ENCODE assay signal across 29 cellular contexts in the genomic region with DNA sequence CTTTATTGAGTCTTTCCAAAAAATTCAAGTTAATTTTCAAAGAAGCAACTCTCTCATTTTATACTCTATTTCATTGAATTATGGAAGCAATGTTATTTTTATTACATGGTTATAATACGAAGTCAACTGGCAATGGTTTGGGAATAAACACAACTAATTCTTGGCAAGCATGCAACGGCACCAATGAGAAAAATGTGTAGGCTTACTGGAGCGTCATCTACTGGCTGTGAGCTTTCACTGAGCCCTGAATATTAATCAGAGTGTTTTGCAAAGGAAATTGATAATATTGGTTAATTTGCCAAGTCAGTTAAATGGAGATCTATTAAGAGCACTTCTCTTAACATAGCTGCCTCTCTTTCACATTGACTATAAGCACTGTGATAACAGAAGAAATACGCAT.
"Had no signal": no experiment of that assay in that cellular context is flagged by ENCODE, and none has a peak within 500 bp of the region (broad histone marks: within the 10 kb centered on the region; RNA-seq: fewer than 3 reads in every experiment).

No MANE protein-coding gene starts in this region.

- H2AFZ ChIP-seq: hepatocyte, parathyroid adenoma had no signal

- H3K9me3 ChIP-seq: gastroesophageal sphincter, right atrium auricular region, stomach, thyroid gland, upper lobe of left lung, vagina had no signal

- FAIRE-seq: astrocyte had no signal

- H3K4me1 ChIP-seq: gastroesophageal sphincter, parathyroid adenoma, right atrium auricular region, stomach, thyroid gland, upper lobe of left lung, vagina had no signal

- H3K27me3 ChIP-seq: brain microvascular endothelial cell, gastroesophageal sphincter, hepatocyte, right atrium auricular region, stomach, thyroid gland, upper lobe of left lung, vagina had no signal

- H3K27ac ChIP-seq: brain microvascular endothelial cell, gastroesophageal sphincter, hepatocyte, parathyroid adenoma, right atrium auricular region, stomach, thyroid gland, upper lobe of left lung, vagina, WERI-Rb-1 had no signal

- H3K36me3 ChIP-seq: brain microvascular endothelial cell, right atrium auricular region, stomach, thyroid gland, upper lobe of left lung, vagina, WERI-Rb-1 had no signal

- H3K9ac ChIP-seq: parathyroid adenoma had no signal

- H3K4me2 ChIP-seq: hepatocyte had no signal

- H3K79me2 ChIP-seq: hepatocyte, parathyroid adenoma had no signal

- DNase-seq: activated CD4-positive, alpha-beta memory T cell treated with anti-CD3 and anti-CD28 coated beads for 36 hours; activated CD4-positive, alpha-beta T cell treated with anti-CD3 and anti-CD28 coated beads for 48 hours; activated CD8-positive, alpha-beta memory T cell treated with anti-CD3 and anti-CD28 coated beads, Interleukin-2, amount 50 U/mL, for 4 hours; activated gamma-delta T cell; activated naive CD4-positive, alpha-beta T cell treated with anti-CD3 and anti-CD28 coated beads, Interleukin-2, amount 10 ng/mL, durations not matched to agents 7 days and 5 days; activated naive CD8-positive, alpha-beta T cell treated with anti-CD3 and anti-CD28 coated beads, Interleukin-2, amount 10 ng/mL, durations not matched to agents 7 days and 5 days; activated T-cell treated with anti-CD3 and anti-CD28 coated beads, Interleukin-2, amount 50 U/mL, for 1 hour; brain microvascular endothelial cell; caudate nucleus; cortex of kidney; effector memory CD8-positive, alpha-beta T cell; erythroblast; islet precursor cell; left cardiac atrium; naive thymus-derived CD8-positive, alpha-beta T cell; nucleus accumbens; stimulated activated CD4-positive, alpha-beta T cell treated with anti-CD3 and anti-CD28 coated beads, Interleukin-15, amount 100 ng/mL, for 24 hours; stimulated activated CD4-positive, alpha-beta T cell treated with anti-CD3 and anti-CD28 coated beads, Interleukin-2, amount 100 ng/mL, for 24 hours; stimulated activated naive B cell treated with anti-CD40 and anti-IgM and Interleukin-4, amounts not matched to agents 10 μg/mL and 1 μg/mL and 100 μg/mL, for 72 hours; stomach; thyroid gland; WERI-Rb-1 had no signal

- H3K4me3 ChIP-seq: gastroesophageal sphincter, hepatocyte, right atrium auricular region, stomach, thyroid gland, upper lobe of left lung, vagina had no signal
